30 cellular contexts compared by ENCODE assay signal in genomic region chr1:206429421-206429820, GRCh38. TPM values are rescaled to one million over a fixed set of nuclear protein-coding genes. Genes with fewer than 3 reads are reported as not detected.
A peak's percentile ranks its signal among the peaks of the same experiment; 100 is the strongest.
DNase-seq lines count a peak whose midpoint lies in the region; FAIRE-seq and TF ChIP-seq lines count a peak whose summit lies in the region.
"Had no signal": no experiment of that assay in that cellular context is flagged by ENCODE, and none has a peak within 500 bp of the region (broad histone marks: within the 10 kb centered on the region; RNA-seq: fewer than 3 reads in every experiment).

No MANE protein-coding gene starts in this region.

- H3K36me3 Mint-ChIP-seq in MCF 10A (ENCODE audit: insufficient read depth, unreplicated experiment) (peaks cover 56% of the 10 kb centered on the region), astrocyte (ENCODE audit: low read depth, unreplicated experiment) (peaks cover 27% of the 10 kb centered on the region)

- H3K18ac ChIP-seq in neuronal stem cell (ENCODE audit: low read length), result no peak overlapping the region

- H3K36me3 ChIP-seq in breast epithelium (no peaks in the 10 kb centered on the region), astrocyte (ENCODE audit: insufficient read depth, low read length) (peaks cover 18% of the 10 kb centered on the region), neuronal stem cell (replicated peaks in 1 of 2; ENCODE audit: control insufficient read depth in 2 of 2, insufficient read depth in 2 of 2, low read length in 2 of 2) (peaks cover 15 to 99% of the 10 kb centered on the region in 2 donors)

- H3K27me3 Mint-ChIP-seq in MCF 10A (ENCODE audit: insufficient read depth, unreplicated experiment) (no peaks in the 10 kb centered on the region), astrocyte (ENCODE audit: low read depth, unreplicated experiment) (no peaks in the 10 kb centered on the region)
- H3K27me3 Mint-ChIP-seq: B cell; CD8-positive, alpha-beta memory T cell; memory B cell; progenitor cell of endocrine pancreas had no signal

- H3K4me2 ChIP-seq in astrocyte (ENCODE audit: low read length) (peak overlapping the region; percentile 52), neuronal stem cell (ENCODE audit: insufficient read depth, low read length, poor library complexity, severe bottlenecking) (no peak overlapping the region)
- H3K4me2 ChIP-seq: A549, SK-N-SH had no signal

- no peak overlapping the region for H2AK5ac ChIP-seq in neuronal stem cell (ENCODE audit: low read depth, low read length)

- no peak for TF ChIP-seq CTCF in MCF 10A (IDR thresholded peaks at IDR 0.05; ENCODE audit: unreplicated experiment)
- no peak for TF ChIP-seq CTCF in breast epithelium (IDR thresholded peaks at IDR 0.05)
- no peak for TF ChIP-seq CTCF in astrocyte (IDR thresholded peaks at IDR 0.05; ENCODE audit: insufficient read depth, low read depth, low read length)
- no peak for TF ChIP-seq CTCF in foreskin fibroblast (IDR thresholded peaks at IDR 0.05; ENCODE audit: low read depth, low read length)

- H3K27ac ChIP-seq in breast epithelium (no peak overlapping the region), astrocyte (ENCODE audit: low read depth, low read length) (peak overlapping the region; percentile 71), neuronal stem cell (replicated peaks; ENCODE audit: low read length) (no peak overlapping the region)
- H3K27ac ChIP-seq: A549, testis, vagina had no signal

- no peak overlapping the region for H3K14ac ChIP-seq in neuronal stem cell (ENCODE audit: low read length)

- H3K4me1 Mint-ChIP-seq in MCF 10A (ENCODE audit: insufficient read depth, unreplicated experiment) (peaks cover 30% of the 10 kb centered on the region), astrocyte (ENCODE audit: low read depth, unreplicated experiment) (peaks cover 18% of the 10 kb centered on the region)
- H3K4me1 Mint-ChIP-seq: B cell; CD8-positive, alpha-beta memory T cell; memory B cell had no signal

- no peak overlapping the region for H4K91ac ChIP-seq in neuronal stem cell (ENCODE audit: low read depth, low read length, poor library complexity)

- no peak overlapping the region for H3K4me3 ChIP-seq in breast epithelium
- H3K4me3 ChIP-seq in astrocyte (ENCODE audit: insufficient read depth, low read depth, low read length), result no peak overlapping the region
- H3K4me3 ChIP-seq in neuronal stem cell (ENCODE audit: low read length in 2 of 2), result no peak overlapping the region
- no peak overlapping the region for H3K4me3 ChIP-seq in foreskin fibroblast (ENCODE audit: low read depth in 1 of 2, low read length in 2 of 2)
- H3K4me3 ChIP-seq: A549, testis, vagina had no signal

- no peak overlapping the region for H2BK12ac ChIP-seq in neuronal stem cell (ENCODE audit: low read length)

- WGBS in neuronal stem cell (ENCODE audit: extremely low coverage in 2 of 2, insufficient read length in 2 of 2, insufficient replicate concordance in 1 of 2), 2 donors, result no CpG with 5 or more reads among the region's 4 CpGs

- DNase-seq in MCF 10A (ENCODE audit: unreplicated experiment) (no peak), breast epithelium (ENCODE audit: low spot score in 2 of 2) (no peak), astrocyte (ENCODE audit: low read depth) (no peak), neuronal stem cell (ENCODE audit: low spot score) (no peak), foreskin fibroblast (no peak), NCI-H446 (lab: John Stamatoyannopoulos, UW) (no peak), NCI-H82 treated with DMSO at 0.1 percent for 48 hours (lab: John Stamatoyannopoulos, UW; ENCODE audit: unreplicated experiment) (no peak), NCI-H2196 treated with DMSO at 0.1 percent for 48 hours (lab: John Stamatoyannopoulos, UW; ENCODE audit: unreplicated experiment) (no peak)
- DNase-seq: activated CD8-positive, alpha-beta memory T cell treated with anti-CD3 and anti-CD28 coated beads for 24 hours; activated effector memory CD4-positive, alpha-beta T cell treated with Interleukin-2 at 50 U/mL for 16 hours; CD8-positive, alpha-beta memory T cell; erythroblast; foreskin melanocyte; HCEC 1CT; hippocampal formation; KG1; left colon; NCI-H1436; NCI-H2107; NCI-H524; SK-N-SH; stimulated activated naive CD4-positive, alpha-beta T cell; T-helper 2 cell; testis had no signal

- H3K79me2 ChIP-seq in astrocyte (ENCODE audit: insufficient read depth, low read length), result no peaks in the 10 kb centered on the region

- no peaks in the 10 kb centered on the region for H3K9me3 ChIP-seq in breast epithelium
- no peaks in the 10 kb centered on the region for H3K9me3 ChIP-seq in astrocyte (ENCODE audit: insufficient read depth, low read depth, low read length)
- no peaks in the 10 kb centered on the region for H3K9me3 ChIP-seq in neuronal stem cell (replicated peaks in 1 of 2; ENCODE audit: control insufficient read depth in 2 of 2, insufficient read depth in 1 of 2, low read depth in 1 of 2, low read length in 2 of 2)
- H3K9me3 ChIP-seq: A549, SK-N-SH, testis, vagina had no signal

- peak overlapping the region; percentile 21 for H3K9ac ChIP-seq in astrocyte (ENCODE audit: low read length)
- H3K9ac ChIP-seq in neuronal stem cell (ENCODE audit: low read depth, low read length, poor library complexity), result peak overlapping the region; percentile 27
- H3K9ac ChIP-seq: SK-N-SH had no signal

- H3K79me1 ChIP-seq in neuronal stem cell (ENCODE audit: low read depth, low read length), result no peaks in the 10 kb centered on the region

- H3K4me3 Mint-ChIP-seq in MCF 10A (ENCODE audit: unreplicated experiment) (no peak overlapping the region), astrocyte (ENCODE audit: unreplicated experiment) (no peak overlapping the region)
- H3K4me3 Mint-ChIP-seq: B cell; CD8-positive, alpha-beta memory T cell; memory B cell had no signal

- no peak overlapping the region for H2BK5ac ChIP-seq in neuronal stem cell (ENCODE audit: low read length)

- no peak overlapping the region for H3K23ac ChIP-seq in neuronal stem cell (ENCODE audit: low read depth, low read length, poor library complexity)

- H3K9me3 Mint-ChIP-seq in MCF 10A (ENCODE audit: unreplicated experiment) (no peaks in the 10 kb centered on the region), astrocyte (ENCODE audit: unreplicated experiment) (no peaks in the 10 kb centered on the region)
- H3K9me3 Mint-ChIP-seq: CD8-positive, alpha-beta memory T cell had no signal

- H3K27me3 ChIP-seq in breast epithelium (no peaks in the 10 kb centered on the region), astrocyte (ENCODE audit: insufficient read depth, low read length) (no peaks in the 10 kb centered on the region), neuronal stem cell (ENCODE audit: control insufficient read depth in 3 of 3, insufficient read depth in 3 of 3, low read depth in 1 of 3, low read length in 3 of 3) (no peaks in the 10 kb centered on the region)
- H3K27me3 ChIP-seq: testis, vagina had no signal

- no peak for TF ChIP-seq POLR2A in breast epithelium (IDR thresholded peaks at IDR 0.05)

- H3K27ac Mint-ChIP-seq in MCF 10A (ENCODE audit: low read depth, unreplicated experiment) (peak overlapping the region; percentile 90), astrocyte (ENCODE audit: unreplicated experiment) (peak overlapping the region; percentile 81)
- H3K27ac Mint-ChIP-seq: B cell, memory B cell, progenitor cell of endocrine pancreas had no signal

- H2BK15ac ChIP-seq in neuronal stem cell (ENCODE audit: low read length), result no peak overlapping the region

- no peak for FAIRE-seq in astrocyte (lab: Jason Lieb, UNC)
- FAIRE-seq: A549, GM12891 had no signal

- CTCF ChIA-PET in MCF 10A (lab: Yijun Ruan, JAX), result interaction anchor here (0.6 to 1.4 kb wide), 2 partner anchors 33 to 581 kb away, joined by 3 to 4 read pairs; no protein-coding TSS in a partner anchor

- no peaks in the 10 kb centered on the region for H4K20me1 ChIP-seq in astrocyte (ENCODE audit: insufficient read depth, low read length)

- BruUV-seq in MCF 10A (replicated peaks; lab: Mats Ljungman, UMichigan), result no TSS peak

- H3K4ac ChIP-seq in neuronal stem cell (ENCODE audit: low read length), result no peak overlapping the region

- H4K8ac ChIP-seq in neuronal stem cell (ENCODE audit: low read depth, low read length), result no peak overlapping the region

- POLR2A ChIA-PET in MCF 10A (lab: Yijun Ruan, JAX), result interaction anchor here (1.4 to 3.6 kb wide), 2 partner anchors 10 to 251 kb away, joined by 3 to 26 read pairs; no protein-coding TSS in a partner anchor

- H3K4me1 ChIP-seq in breast epithelium (no peaks in the 10 kb centered on the region), astrocyte (ENCODE audit: insufficient read depth, low read length) (peaks cover 15% of the 10 kb centered on the region), neuronal stem cell (ENCODE audit: control insufficient read depth in 2 of 2, insufficient read depth in 1 of 2, low read depth in 1 of 2, low read length in 2 of 2) (no peaks in the 10 kb centered on the region)
- H3K4me1 ChIP-seq: A549, testis, vagina had no signal

- H2AFZ ChIP-seq in astrocyte (ENCODE audit: low read depth, low read length) (no peak overlapping the region), neuronal stem cell (ENCODE audit: low read length) (no peak overlapping the region)

- intact Hi-C loops in MCF 10A (cut with micrococcal nuclease), result no loop called here
- intact Hi-C loops in breast epithelium (cut with DNase I; ENCODE audit: low total_unique reads), result no loop called here

- no peak overlapping the region for H2BK120ac ChIP-seq in neuronal stem cell (ENCODE audit: low read depth, low read length)

RNA-seq across cellular contexts. Expression of gene IKBKE, which starts 40.9 kb away (rescaled TPM):
- total RNA-seq in MCF 10A (2022) (7.1 and 12.1 TPM in 2 replicates), breast epithelium (1 to 10 TPM; 4.4 to 4.9 (median 4.8) TPM), astrocyte (15.5 and 17.0 TPM in 2 replicates)
- polyA plus RNA-seq in neuronal stem cell (2013, experiment 1 of 2), result 0.49 TPM
- 0.47 TPM for polyA plus RNA-seq in neuronal stem cell (2013, experiment 2 of 2)
